18 cellular contexts compared by ENCODE assay signal in genomic region chr6:157185171-157185570, GRCh38.
"Had no signal": no experiment of that assay in that cellular context is flagged by ENCODE, and none has a peak within 500 bp of the region (broad histone marks: within the 10 kb centered on the region; RNA-seq: fewer than 3 reads in every experiment).

No MANE protein-coding gene starts in this region.

- H3K27ac Mint-ChIP-seq: activated CD4-positive, alpha-beta T cell treated with anti-CD3 and anti-CD28 coated beads, Interleukin-2, amount 10 ng/mL, durations not matched to agents 24 days and 14 days had no signal

- H3K4me3 Mint-ChIP-seq: activated CD4-positive, alpha-beta T cell treated with anti-CD3 and anti-CD28 coated beads, Interleukin-2, amount 10 ng/mL, durations not matched to agents 24 days and 14 days; naive thymus-derived CD8-positive, alpha-beta T cell had no signal

- H3K27ac ChIP-seq: SK-N-MC had no signal

- H3K9me3 ChIP-seq: gastrocnemius medialis, heart left ventricle, pancreas, thyroid gland had no signal

- H3K27me3 Mint-ChIP-seq: activated CD4-positive, alpha-beta T cell treated with anti-CD3 and anti-CD28 coated beads, Interleukin-2, amount 10 ng/mL, durations not matched to agents 24 days and 14 days; naive thymus-derived CD8-positive, alpha-beta T cell had no signal

- H3K4me3 ChIP-seq: gastrocnemius medialis, heart left ventricle, pancreas, SK-N-MC, thyroid gland had no signal

- ATAC-seq: gastrocnemius medialis; naive thymus-derived CD8-positive, alpha-beta T cell; pancreas had no signal

- H3K27me3 ChIP-seq: gastrocnemius medialis, heart left ventricle, pancreas, thyroid gland had no signal

- DNase-seq: activated CD4-positive, alpha-beta T cell treated with anti-CD3 and anti-CD28 coated beads, Interleukin-2, amount 10 ng/mL, durations not matched to agents 24 days and 14 days; activated CD4-positive, CD25-positive, alpha-beta regulatory T cell; activated CD8-positive, alpha-beta memory T cell treated with anti-CD3 and anti-CD28 coated beads for 24 hours; activated CD8-positive, alpha-beta memory T cell treated with anti-CD3 and anti-CD28 coated beads, Interleukin-2, amount 50 U/mL, for 48 hours; activated gamma-delta T cell; caudate nucleus; gastrocnemius medialis; heart left ventricle; mesenchymal stem cell; naive thymus-derived CD8-positive, alpha-beta T cell; pancreas; stimulated activated CD8-positive, alpha-beta memory T cell treated with anti-CD3 and anti-CD28 coated beads, Interleukin-4, amount 100 ng/mL, for 48 hours; stimulated activated naive CD4-positive, alpha-beta T cell treated with Interleukin-2 at 50 U/mL for 16 hours; thyroid gland had no signal

- H3K9me3 Mint-ChIP-seq: activated CD4-positive, alpha-beta T cell treated with anti-CD3 and anti-CD28 coated beads, Interleukin-2, amount 10 ng/mL, durations not matched to agents 24 days and 14 days; activated naive CD4-positive, alpha-beta T cell treated with anti-CD3 and anti-CD28 coated beads, Interleukin-2, amount 50 U/mL, for 72 hours; naive thymus-derived CD8-positive, alpha-beta T cell had no signal

- FAIRE-seq: endometrium, pancreas, urothelium cell line had no signal
